Comparison of ENCODE assay signal across 24 cellular contexts in genomic region chr1:161988413-161988812, GRCh38. TPM values are rescaled to one million over a fixed set of nuclear protein-coding genes. Genes with fewer than 3 reads are reported as not detected.
DNase-seq lines count a peak whose midpoint lies in the region; ATAC-seq and TF ChIP-seq lines count a peak whose summit lies in the region.
"Had no signal": no experiment of that assay in that cellular context is flagged by ENCODE, and none has a peak within 500 bp of the region (broad histone marks: within the 10 kb centered on the region; RNA-seq: fewer than 3 reads in every experiment).

No MANE protein-coding gene starts in this region.

- peaks cover 7% of the 10 kb centered on the region for H3K9me3 Mint-ChIP-seq in CD8-positive, alpha-beta T cell
- H3K9me3 Mint-ChIP-seq in chondrocyte (ENCODE audit: low read depth): peaks cover 28% of the 10 kb centered on the region
- H3K9me3 Mint-ChIP-seq in stimulated activated naive CD8-positive, alpha-beta T cell treated with anti-CD3 and anti-CD28 coated beads, Interleukin-15, amount 100 ng/mL, for 72 hours: peaks cover 9 to 31% of the 10 kb centered on the region in 2 donors
- peaks cover 8% of the 10 kb centered on the region for H3K9me3 Mint-ChIP-seq in activated CD4-positive, alpha-beta memory T cell treated with anti-CD3 and anti-CD28 coated beads for 36 hours

- no peak overlapping the region for H3K9ac ChIP-seq in rectal smooth muscle tissue (ENCODE audit: low read length)

- POLR2A ChIA-PET in CD8-positive, alpha-beta T cell (lab: Charles Lee): no interaction called here
- POLR2A ChIA-PET in activated CD4-positive, alpha-beta memory T cell treated with anti-CD3 and anti-CD28 coated beads for 36 hours (lab: Charles Lee): no interaction called here

- CTCF ChIA-PET in CD8-positive, alpha-beta T cell (lab: Charles Lee): no interaction called here
- CTCF ChIA-PET in activated CD4-positive, alpha-beta memory T cell treated with anti-CD3 and anti-CD28 coated beads for 36 hours (lab: Charles Lee): interaction anchor here (1.3 kb wide), 1 partner anchor 30 kb away, joined by 5 read pairs; no protein-coding TSS in a partner anchor

- no peaks in the 10 kb centered on the region for H3K4me1 Mint-ChIP-seq in CD8-positive, alpha-beta T cell (ENCODE audit: low read depth)
- H3K4me1 Mint-ChIP-seq in chondrocyte (ENCODE audit: low read depth): no peaks in the 10 kb centered on the region
- no peaks in the 10 kb centered on the region for H3K4me1 Mint-ChIP-seq in stimulated activated naive CD8-positive, alpha-beta T cell treated with anti-CD3 and anti-CD28 coated beads, Interleukin-15, amount 100 ng/mL, for 72 hours
- H3K4me1 Mint-ChIP-seq in activated CD4-positive, alpha-beta memory T cell treated with anti-CD3 and anti-CD28 coated beads for 36 hours (ENCODE audit: low read depth): no peaks in the 10 kb centered on the region

- no peak overlapping the region for H3K4me3 Mint-ChIP-seq in CD8-positive, alpha-beta T cell
- no peak overlapping the region for H3K4me3 Mint-ChIP-seq in chondrocyte (ENCODE audit: unreplicated experiment)
- no peak overlapping the region for H3K4me3 Mint-ChIP-seq in stimulated activated naive CD8-positive, alpha-beta T cell treated with anti-CD3 and anti-CD28 coated beads, Interleukin-15, amount 100 ng/mL, for 72 hours
- no peak overlapping the region for H3K4me3 Mint-ChIP-seq in activated CD4-positive, alpha-beta memory T cell treated with anti-CD3 and anti-CD28 coated beads for 36 hours
- H3K4me3 Mint-ChIP-seq: CD4-positive, alpha-beta T cell; HFFc6 had no signal

- no peaks in the 10 kb centered on the region for H3K4me1 ChIP-seq in CD8-positive, alpha-beta T cell (ENCODE audit: insufficient read depth, low read length)
- peaks cover 30% of the 10 kb centered on the region for H3K4me1 ChIP-seq in rectal smooth muscle tissue (ENCODE audit: control insufficient read depth, insufficient read depth, low read length)
- H3K4me1 ChIP-seq: A549, BE2C, Caco-2 had no signal

- peak overlapping the region; percentile 32 for H3K27ac Mint-ChIP-seq in CD8-positive, alpha-beta T cell
- no peak overlapping the region for H3K27ac Mint-ChIP-seq in chondrocyte (ENCODE audit: unreplicated experiment)
- peak overlapping the region in 1 of 2 donors; percentile 81 for H3K27ac Mint-ChIP-seq in stimulated activated naive CD8-positive, alpha-beta T cell treated with anti-CD3 and anti-CD28 coated beads, Interleukin-15, amount 100 ng/mL, for 72 hours
- H3K27ac Mint-ChIP-seq in activated CD4-positive, alpha-beta memory T cell treated with anti-CD3 and anti-CD28 coated beads for 36 hours: no peak overlapping the region
- H3K27ac Mint-ChIP-seq: CD4-positive, alpha-beta T cell; HFFc6 had no signal

- H3K27me3 Mint-ChIP-seq in CD8-positive, alpha-beta T cell (ENCODE audit: low read depth): no peaks in the 10 kb centered on the region
- H3K27me3 Mint-ChIP-seq in chondrocyte (ENCODE audit: low read depth): no peaks in the 10 kb centered on the region
- H3K27me3 Mint-ChIP-seq in stimulated activated naive CD8-positive, alpha-beta T cell treated with anti-CD3 and anti-CD28 coated beads, Interleukin-15, amount 100 ng/mL, for 72 hours: no peaks in the 10 kb centered on the region
- peaks cover 4% of the 10 kb centered on the region for H3K27me3 Mint-ChIP-seq in activated CD4-positive, alpha-beta memory T cell treated with anti-CD3 and anti-CD28 coated beads for 36 hours
- H3K27me3 Mint-ChIP-seq: CD4-positive, alpha-beta T cell had no signal

- no peaks in the 10 kb centered on the region for H3K36me3 ChIP-seq in CD8-positive, alpha-beta T cell (ENCODE audit: insufficient read depth, low read length)
- H3K36me3 ChIP-seq in rectal smooth muscle tissue (ENCODE audit: control insufficient read depth, insufficient read depth, low read length): peaks cover 3% of the 10 kb centered on the region
- H3K36me3 ChIP-seq: BE2C had no signal

- H3K27me3 ChIP-seq in CD8-positive, alpha-beta T cell (ENCODE audit: insufficient read depth, low read length): no peaks in the 10 kb centered on the region
- peaks cover 1% of the 10 kb centered on the region for H3K27me3 ChIP-seq in rectal smooth muscle tissue (ENCODE audit: control insufficient read depth, insufficient read depth, low read length)
- H3K27me3 ChIP-seq: BE2C had no signal

- H3K27ac ChIP-seq in CD8-positive, alpha-beta T cell (ENCODE audit: low read depth, low read length): no peak overlapping the region
- peak overlapping the region; percentile 86 for H3K27ac ChIP-seq in rectal smooth muscle tissue (ENCODE audit: low read depth, low read length)
- H3K27ac ChIP-seq: A549 had no signal

- no peaks in the 10 kb centered on the region for H3K36me3 Mint-ChIP-seq in CD8-positive, alpha-beta T cell
- H3K36me3 Mint-ChIP-seq in chondrocyte (ENCODE audit: low read depth): peaks cover 71% of the 10 kb centered on the region
- H3K36me3 Mint-ChIP-seq in activated CD4-positive, alpha-beta memory T cell treated with anti-CD3 and anti-CD28 coated beads for 36 hours: peaks cover 1% of the 10 kb centered on the region

- intact Hi-C loops in CD8-positive, alpha-beta T cell (cut with DNase I, micrococcal nuclease): no loop called here
- intact Hi-C loops in activated CD4-positive, alpha-beta memory T cell treated with anti-CD3 and anti-CD28 coated beads for 36 hours (cut with micrococcal nuclease): no loop called here

- H3K9me3 ChIP-seq in CD8-positive, alpha-beta T cell (ENCODE audit: low read length): no peaks in the 10 kb centered on the region
- H3K9me3 ChIP-seq: BE2C had no signal

- no peak for TF ChIP-seq CTCF in CD8-positive, alpha-beta T cell (IDR thresholded peaks at IDR 0.05)
- TF ChIP-seq CTCF in chondrocyte (IDR thresholded peaks at IDR 0.05): no peak

- H3K4me3 ChIP-seq in CD8-positive, alpha-beta T cell (ENCODE audit: low read depth, low read length): no peak overlapping the region
- no peak overlapping the region for H3K4me3 ChIP-seq in rectal smooth muscle tissue (ENCODE audit: low read length)
- H3K4me3 ChIP-seq: A549, GM12878 had no signal

- DNase-seq in Ammon's horn (ENCODE audit: low spot score) (peak; percentile 33), chondrocyte (ENCODE audit: low spot score) (peak; percentile 60), NCI-H345 (lab: John Stamatoyannopoulos, UW) (no peak)
- no peak for DNase-seq in CD8-positive, alpha-beta T cell
- DNase-seq in stimulated activated naive CD8-positive, alpha-beta T cell treated with anti-CD3 and anti-CD28 coated beads, Interleukin-15, amount 100 ng/mL, for 72 hours: no peak
- no peak for DNase-seq in activated CD4-positive, alpha-beta memory T cell treated with anti-CD3 and anti-CD28 coated beads for 36 hours
- DNase-seq: BE2C; Caco-2; CD4-positive, alpha-beta T cell; DMS 273 treated with DMSO at 0.1 percent for 48 hours; DND-41; H7; Kasumi-1; NCI-H1092 treated with DMSO at 0.1 percent for 48 hours; NCI-H146; NCI-H2081; NCI-H2171 treated with DMSO at 0.1 percent for 48 hours; NCI-H446; SHP77 had no signal

- no peak for ATAC-seq in CD8-positive, alpha-beta T cell
- no peak for ATAC-seq in stimulated activated naive CD8-positive, alpha-beta T cell treated with anti-CD3 and anti-CD28 coated beads, Interleukin-15, amount 100 ng/mL, for 72 hours
- ATAC-seq: GM12878 had no signal

RNA-seq across cellular contexts. Expression of gene OLFML2B, which starts 35.3 kb away (rescaled TPM):
- not detected for total RNA-seq in CD8-positive, alpha-beta T cell
- total RNA-seq in chondrocyte: 44.6 to 120 TPM (median 113 TPM) in 3 replicates
- total RNA-seq in activated CD4-positive, alpha-beta memory T cell treated with anti-CD3 and anti-CD28 coated beads for 36 hours: not detected
- total RNA-seq: GM12878, MCF 10A had no signal

Comparison
In these comparisons a context has a peak if more than half of its experiments do, and no peak if none do; other contexts are left out.
1. DNase-seq: peak in Ammon's horn (single experiment) and chondrocyte (single experiment); none in CD8-positive, alpha-beta T cell (0 of 7), stimulated activated naive CD8-positive, alpha-beta T cell treated with anti-CD3 and anti-CD28 coated beads, Interleukin-15, amount 100 ng/mL, for 72 hours (0 of 2), activated CD4-positive, alpha-beta memory T cell treated with anti-CD3 and anti-CD28 coated beads for 36 hours (single experiment) and NCI-H345 (single experiment).
2. RNA of gene OLFML2B, which starts 35.3 kb away (total RNA-seq): 44.6 to 120 TPM in chondrocyte; not detected in activated CD4-positive, alpha-beta memory T cell treated with anti-CD3 and anti-CD28 coated beads for 36 hours and not detected in CD8-positive, alpha-beta T cell; every median in the first group is over 10 times any median in the second.